Comparison of ENCODE assay signal across 8 cellular contexts in the genomic region with DNA sequence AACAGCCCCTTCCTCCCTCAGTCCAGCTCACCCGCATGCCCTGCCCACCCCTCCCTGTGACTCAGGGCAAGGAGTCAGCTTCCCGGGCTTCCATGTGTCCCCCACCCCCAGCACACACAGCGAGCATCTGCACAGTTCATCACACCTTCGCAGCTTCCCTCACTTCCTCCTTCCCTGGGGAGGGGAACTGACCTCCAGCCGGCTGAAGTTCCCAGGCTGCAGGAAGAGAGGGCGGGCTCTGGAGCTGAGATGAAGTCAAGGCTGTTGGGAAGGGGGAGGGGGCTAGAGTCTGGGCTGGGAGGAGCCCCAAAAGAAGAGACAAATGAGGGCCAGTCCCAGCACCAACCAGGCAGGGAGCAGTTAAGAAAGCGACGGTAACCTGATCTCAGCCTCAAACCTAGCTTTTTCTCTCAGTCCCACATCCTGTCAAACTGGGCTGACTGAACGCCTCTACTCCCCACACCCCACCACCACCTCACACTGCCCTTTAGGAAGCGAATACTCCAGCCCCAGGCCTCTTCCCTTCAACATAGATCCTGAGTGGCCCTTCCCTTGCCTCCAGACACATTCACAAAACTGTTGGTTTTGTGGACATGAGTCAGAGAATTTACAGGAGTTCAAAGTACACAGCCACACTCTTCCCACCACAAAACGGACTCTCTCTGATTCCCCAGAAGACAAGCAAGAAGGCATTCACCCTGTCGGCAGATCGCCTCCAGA. TPM values are rescaled to one million over a fixed set of nuclear protein-coding genes. Genes with fewer than 3 reads are reported as not detected.
A peak's percentile ranks its signal among the peaks of the same experiment; 100 is the strongest.
DNase-seq lines count a peak whose midpoint lies in the region; ATAC-seq, FAIRE-seq and TF ChIP-seq lines count a peak whose summit lies in the region.

No MANE protein-coding gene starts in this region.

- TF ChIP-seq CTCF in AG10803 (conservative IDR thresholded peaks at IDR 0.05; ENCODE audit: low read length) (no peak), liver (IDR thresholded peaks at IDR 0.05; ENCODE audit: low read depth, low read length, missing input control) (no peak)

- 24% methylated on average over 13 of the region's 13 CpGs for WGBS in liver

- peak; percentile 71 for FAIRE-seq in TTC549 (lab: Jason Lieb, UNC)

- peak overlapping the region; percentile 56 to 59 for H3K9ac ChIP-seq in liver (ENCODE audit: low read depth in 1 of 2, low read length in 2 of 2)

- TF ChIP-seq RAD21 in liver (IDR thresholded peaks at IDR 0.05) = peak; percentile 10 to 59

- H3K36me3 ChIP-seq in liver (ENCODE audit: control insufficient read depth in 4 of 4, insufficient read depth in 3 of 4, low read depth in 1 of 4, low read length in 3 of 4) = peaks cover 0 to 2% (median 0%) of the 10 kb centered on the region in 4 donors

- DNase-seq in AG10803 (ENCODE audit: low read depth) = peak; percentile 94
- DNase-seq in NCI-H1105 (lab: John Stamatoyannopoulos, UW) = peak; percentile 75
- peak; percentile 88 for DNase-seq in ecto neural progenitor cell (ENCODE audit: low spot score)
- peak; percentile 90 for DNase-seq in stromal cell of bone marrow (ENCODE audit: low read depth)

- peaks cover 16 to 45% (median 33%) of the 10 kb centered on the region in 4 donors for H3K4me1 ChIP-seq in liver (ENCODE audit: control insufficient read depth in 4 of 4, insufficient read depth in 4 of 4, low read length in 3 of 4)

- H3K4me3 ChIP-seq in AG10803 (ENCODE audit: low read length) (peak overlapping the region; percentile 90), liver (ENCODE audit: low read depth in 1 of 3, low read length in 3 of 3) (peak overlapping the region; percentile 63 to 83 (median 69))

- peak overlapping the region; percentile 78 for H3K27ac ChIP-seq in liver (ENCODE audit: low read depth in 1 of 2, low read length in 2 of 2)

- no peaks in the 10 kb centered on the region for H3K9me3 ChIP-seq in liver (ENCODE audit: control insufficient read depth in 4 of 4, low read length in 3 of 4)

- TF ChIP-seq POLR2A in GM15510 (IDR thresholded peaks at IDR 0.05; ENCODE audit: borderline replicate concordance, extremely low read depth, insufficient read length) = peak; percentile 68

- no peaks in the 10 kb centered on the region for H3K27me3 ChIP-seq in liver (ENCODE audit: control insufficient read depth in 4 of 4, insufficient read depth in 4 of 4, low read length in 3 of 4)

- peak; percentile 47 for ATAC-seq in HG02759 (IDR thresholded peaks at IDR 0.05; ENCODE audit: unreplicated experiment)

TF ChIP-seq in liver, 16 proteins besides CTCF, POLR2A, EP300 and RAD21:
- TF ChIP-seq EGR1 (IDR thresholded peaks at IDR 0.05; ENCODE audit: low read depth in 2 of 2) (no peak), GABPA (IDR thresholded peaks at IDR 0.05 in 1 of 2, conservative IDR thresholded peaks at IDR 0.05 in 1 of 2) (peak in 1 of 2 donors; percentile 26), MAX (IDR thresholded peaks at IDR 0.05) (peak; percentile 58), YY1 (IDR thresholded peaks at IDR 0.05) (peak; percentile 27), HNF4G (IDR thresholded peaks at IDR 0.05) (no peak), NR2F2 (IDR thresholded peaks at IDR 0.05) (peak; percentile 84), FOXA1 (IDR thresholded peaks at IDR 0.05) (no peak), HNF4A (conservative IDR thresholded peaks at IDR 0.05) (peak; percentile 62 to 66), JUND (IDR thresholded peaks at IDR 0.05) (peak in 1 of 2 donors; percentile 43), FOXA2 (IDR thresholded peaks at IDR 0.05) (no peak), REST (IDR thresholded peaks at IDR 0.05) (no peak), RXRA (IDR thresholded peaks at IDR 0.05) (peak; percentile 13 to 54), SP1 (IDR thresholded peaks at IDR 0.05) (peak; percentile 77), TAF1 (conservative IDR thresholded peaks at IDR 0.05) (peak; percentile 65)
- TF ChIP-seq, protein P1, sequence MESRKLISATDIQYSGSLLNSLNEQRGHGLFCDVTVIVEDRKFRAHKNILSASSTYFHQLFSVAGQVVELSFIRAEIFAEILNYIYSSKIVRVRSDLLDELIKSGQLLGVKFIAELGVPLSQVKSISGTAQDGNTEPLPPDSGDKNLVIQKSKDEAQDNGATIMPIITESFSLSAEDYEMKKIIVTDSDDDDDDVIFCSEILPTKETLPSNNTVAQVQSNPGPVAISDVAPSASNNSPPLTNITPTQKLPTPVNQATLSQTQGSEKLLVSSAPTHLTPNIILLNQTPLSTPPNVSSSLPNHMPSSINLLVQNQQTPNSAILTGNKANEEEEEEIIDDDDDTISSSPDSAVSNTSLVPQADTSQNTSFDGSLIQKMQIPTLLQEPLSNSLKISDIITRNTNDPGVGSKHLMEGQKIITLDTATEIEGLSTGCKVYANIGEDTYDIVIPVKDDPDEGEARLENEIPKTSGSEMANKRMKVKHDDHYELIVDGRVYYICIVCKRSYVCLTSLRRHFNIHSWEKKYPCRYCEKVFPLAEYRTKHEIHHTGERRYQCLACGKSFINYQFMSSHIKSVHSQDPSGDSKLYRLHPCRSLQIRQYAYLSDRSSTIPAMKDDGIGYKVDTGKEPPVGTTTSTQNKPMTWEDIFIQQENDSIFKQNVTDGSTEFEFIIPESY (IDR thresholded peaks at IDR 0.05) = no peak
- TF ChIP-seq, protein P2, sequence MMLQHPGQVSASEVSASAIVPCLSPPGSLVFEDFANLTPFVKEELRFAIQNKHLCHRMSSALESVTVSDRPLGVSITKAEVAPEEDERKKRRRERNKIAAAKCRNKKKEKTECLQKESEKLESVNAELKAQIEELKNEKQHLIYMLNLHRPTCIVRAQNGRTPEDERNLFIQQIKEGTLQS (IDR thresholded peaks at IDR 0.05) = no peak

RNA-seq across cellular contexts. Expression of gene RHOC, which starts 1.9 kb away (rescaled TPM):
- 10 to 100 TPM; 50.4 to 52.6 TPM for total RNA-seq in liver
- 100 to 1,000 TPM in 1 of 2 donors, 10 to 100 TPM in 1; 84.9 to 102 TPM for polyA plus RNA-seq in liver

RNA-seq across cellular contexts. Expression of gene PPM1J, which starts 10.1 kb away (rescaled TPM):
- total RNA-seq in liver = under 1 TPM in 1 of 2 donors, not detected in 1; 0.08 TPM
- under 1 TPM in 1 of 2 donors, not detected in 1; 0.17 TPM for polyA plus RNA-seq in liver

RNA-seq across cellular contexts. Expression of gene MOV10, which starts 30.6 kb away (rescaled TPM):
- total RNA-seq in liver = 10 to 100 TPM; 32.0 to 32.4 TPM
- polyA plus RNA-seq in liver = 10 to 100 TPM; 35.1 to 36.8 TPM

Comparison
In these comparisons a context has a peak if more than half of its experiments do, and no peak if none do; other contexts are left out.
1. Peak in every context shown above with its lines: DNase-seq, ATAC-seq, H3K4me3 ChIP-seq and H3K27ac ChIP-seq.